In genomic region chr16:81446318-81447275, GRCh38 we compare ENCODE assay signal across 1 cellular context.
TF ChIP-seq lines count a peak whose summit lies in the region.

No MANE protein-coding gene starts in this region.

TF ChIP-seq in K562, 482 proteins besides CTCF, POLR2A, EP300 and RAD21 (continued from another document and continues in another):
- TF ChIP-seq HES1 (IDR thresholded peaks at IDR 0.05; ENCODE audit: low read depth) = no peak
- no peak for TF ChIP-seq ZNF518B (CRISPR knock-in tag; IDR thresholded peaks at IDR 0.05)
- TF ChIP-seq ZBTB9 (CRISPR knock-in tag; IDR thresholded peaks at IDR 0.05) = no peak
- TF ChIP-seq SREBF1 (IDR thresholded peaks at IDR 0.05; ENCODE audit: borderline replicate concordance, low read depth, low read length) = no peak
- TF ChIP-seq MTA3 (IDR thresholded peaks at IDR 0.05; ENCODE audit: borderline replicate concordance) = peak; percentile 24; the same call in 1 of the 2 replicates
- no peak for TF ChIP-seq POLR3G (IDR thresholded peaks at IDR 0.05; ENCODE audit: extremely low read depth, insufficient read length, insufficient replicate concordance)
- no peak for TF ChIP-seq ELF2 (CRISPR knock-in tag; IDR thresholded peaks at IDR 0.05)
- no peak for TF ChIP-seq ZNF76 (CRISPR knock-in tag; IDR thresholded peaks at IDR 0.05; ENCODE audit: borderline replicate concordance)
- no peak for TF ChIP-seq FOXK2 (conservative IDR thresholded peaks at IDR 0.05 in 1 of 2, IDR thresholded peaks at IDR 0.05 in 1 of 2; ENCODE audit: low read depth in 2 of 2)
- no peak for TF ChIP-seq E2F1 (CRISPR knock-in tag; IDR thresholded peaks at IDR 0.05)
- TF ChIP-seq ILK (tag; IDR thresholded peaks at IDR 0.05; ENCODE audit: borderline replicate concordance, low read depth) = no peak
- TF ChIP-seq HMG20A (CRISPR knock-in tag; conservative IDR thresholded peaks at IDR 0.05) = no peak
- TF ChIP-seq JUND (IDR thresholded peaks at IDR 0.05; ENCODE audit: borderline replicate concordance, low read depth, low read length) = no peak
- no peak for TF ChIP-seq JUND (tag; IDR thresholded peaks at IDR 0.05; ENCODE audit: borderline replicate concordance, low read depth, low read length)
- TF ChIP-seq ZNF444 (CRISPR knock-in tag; IDR thresholded peaks at IDR 0.05) = no peak
- no peak for TF ChIP-seq IRF9 (tag; IDR thresholded peaks at IDR 0.05)
- no peak for TF ChIP-seq HIVEP1 (CRISPR knock-in tag; IDR thresholded peaks at IDR 0.05)
- no peak for TF ChIP-seq ZNF830 (CRISPR knock-in tag; IDR thresholded peaks at IDR 0.05)
- TF ChIP-seq KLF16 (IDR thresholded peaks at IDR 0.05) = no peak
- no peak for TF ChIP-seq TFE3 (CRISPR knock-in tag; IDR thresholded peaks at IDR 0.05)
- TF ChIP-seq STAT6 (CRISPR knock-in tag; IDR thresholded peaks at IDR 0.05) = no peak
- no peak for TF ChIP-seq ZNF592 (IDR thresholded peaks at IDR 0.05)
- TF ChIP-seq ZNF347 (CRISPR knock-in tag; IDR thresholded peaks at IDR 0.05; ENCODE audit: low read depth) = no peak
- no peak for TF ChIP-seq E2F3 (CRISPR knock-in tag; IDR thresholded peaks at IDR 0.05)
- TF ChIP-seq ZNF282 (CRISPR knock-in tag; IDR thresholded peaks at IDR 0.05) = no peak
- TF ChIP-seq MBD2 (IDR thresholded peaks at IDR 0.05; ENCODE audit: borderline replicate concordance, low read depth) = no peak
- TF ChIP-seq ZNF324 (CRISPR knock-in tag; IDR thresholded peaks at IDR 0.05) = no peak
- TF ChIP-seq ZBTB40 (IDR thresholded peaks at IDR 0.05) = no peak; the same call in 1 of the 2 replicates
- TF ChIP-seq ZBTB40 (CRISPR knock-in tag; IDR thresholded peaks at IDR 0.05) = no peak
- TF ChIP-seq HLTF (IDR thresholded peaks at IDR 0.05) = no peak
